ENCODE assay signal across 13 cellular contexts in genomic region chr9:35686222-35687203, GRCh38. TPM values are rescaled to one million over a fixed set of nuclear protein-coding genes. Genes with fewer than 3 reads are reported as not detected.
A peak's percentile ranks its signal among the peaks of the same experiment; 100 is the strongest.
DNase-seq lines count a peak whose midpoint lies in the region; ATAC-seq, FAIRE-seq and TF ChIP-seq lines count a peak whose summit lies in the region.
"Had no signal": no experiment of that assay in that cellular context is flagged by ENCODE, and none has a peak within 500 bp of the region (broad histone marks: within the 10 kb centered on the region; RNA-seq: fewer than 3 reads in every experiment).

No MANE protein-coding gene starts in this region.

- peaks cover 38% of the 10 kb centered on the region for H3K4me1 Mint-ChIP-seq in neural crest cell
- peaks cover 9% of the 10 kb centered on the region for H3K4me1 Mint-ChIP-seq in CD14-positive monocyte

- no peak for TF ChIP-seq POLR2A in endothelial cell of umbilical vein (IDR thresholded peaks at IDR 0.05; ENCODE audit: low read depth, low read length)

- no peak for ATAC-seq in HG03460 (IDR thresholded peaks at IDR 0.05; ENCODE audit: unreplicated experiment)
- ATAC-seq: PC-3 had no signal

- POLR2A ChIA-PET in AG04449 (lab: Yijun Ruan, JAX) (interaction anchor here (0.7 to 15.8 kb wide), 11 partner anchors 8 to 87 kb away, joined by 3 to 325 read pairs (median 5); partner anchors contain the start of genes ARHGEF39, CA9, CCDC107 and CREB3), OCI-LY7 (lab: Charles Lee) (interaction anchor here (0.6 to 2.0 kb wide), 11 partner anchors 9 to 74 kb away, joined by 3 to 7 read pairs (median 4); partner anchors contain the start of genes ARHGEF39, CCDC107 and RMRP), endothelial cell of umbilical vein (lab: Charles Lee) (no interaction called here)

- H3K27me3 Mint-ChIP-seq in neural crest cell (ENCODE audit: low read depth): no peaks in the 10 kb centered on the region
- H3K27me3 Mint-ChIP-seq in CD14-positive monocyte (ENCODE audit: low read depth in 3 of 3): peaks cover 4 to 22% (median 6%) of the 10 kb centered on the region in 3 donors

- peak overlapping the region; percentile 89 for H2AFZ ChIP-seq in OCI-LY7 (ENCODE audit: low read length)
- H2AFZ ChIP-seq in endothelial cell of umbilical vein (ENCODE audit: low read depth, low read length): no peak overlapping the region

- BruUV-seq in OCI-LY7 (replicated peaks; lab: Mats Ljungman, UMichigan) (no TSS peak), endothelial cell of umbilical vein (replicated peaks; lab: Mats Ljungman, UMichigan) (no TSS peak)

- no peak for DNase-seq in AG04449 (ENCODE audit: low read depth, low spot score)
- peak; percentile 80 for DNase-seq in OCI-LY7 (ENCODE audit: low spot score)
- DNase-seq in endothelial cell of umbilical vein (ENCODE audit: low read depth, low spot score): no peak
- no peak for DNase-seq in neural crest cell (ENCODE audit: low read depth, low spot score)
- DNase-seq in CD14-positive monocyte (ENCODE audit: low spot score): no peak
- DNase-seq in iPS-NIHi11 (ENCODE audit: low spot score): no peak
- DNase-seq in mesenteric fat pad (ENCODE audit: low spot score): no peak
- DNase-seq: activated CD4-positive, alpha-beta T cell treated with anti-CD3 and anti-CD28 coated beads, Interleukin-2, amount 50 U/mL, for 1 hour; central memory CD4-positive, alpha-beta T cell; PC-3 had no signal

- FAIRE-seq in endothelial cell of umbilical vein (lab: Jason Lieb, UNC): peak; percentile 33

- H3K4me3 ChIP-seq in AG04449 (ENCODE audit: low read depth, low read length) (peak overlapping the region; percentile 97), OCI-LY7 (ENCODE audit: low read depth, low read length, poor library complexity, severe bottlenecking) (peak overlapping the region; percentile 18), endothelial cell of umbilical vein (replicated peaks in 1 of 3; ENCODE audit: insufficient read depth in 1 of 3, low read depth in 1 of 3, low read length in 3 of 3) (no peak overlapping the region)

- TF ChIP-seq CTCF in AG04449 (IDR thresholded peaks at IDR 0.05; ENCODE audit: insufficient read depth, low read length, missing control alignments): no peak
- TF ChIP-seq CTCF in OCI-LY7 (conservative IDR thresholded peaks at IDR 0.05; ENCODE audit: low read length): no peak
- no peak for TF ChIP-seq CTCF in endothelial cell of umbilical vein (IDR thresholded peaks at IDR 0.05; ENCODE audit: extremely low read depth in 1 of 2, insufficient read depth in 1 of 2, low read depth in 1 of 2, low read length in 2 of 2)
- TF ChIP-seq CTCF in neural crest cell (conservative IDR thresholded peaks at IDR 0.05): no peak
- TF ChIP-seq CTCF in CD14-positive monocyte (IDR thresholded peaks at IDR 0.05): no peak

- no peaks in the 10 kb centered on the region for H3K9me3 ChIP-seq in OCI-LY7 (ENCODE audit: low read length)
- H3K9me3 ChIP-seq in endothelial cell of umbilical vein (replicated peaks; ENCODE audit: control insufficient read depth, insufficient read depth, low read length): no peaks in the 10 kb centered on the region

- H3K27ac Mint-ChIP-seq in neural crest cell (ENCODE audit: unreplicated experiment): no peak overlapping the region
- H3K27ac Mint-ChIP-seq in CD14-positive monocyte: no peak overlapping the region
- H3K27ac Mint-ChIP-seq: progenitor cell of endocrine pancreas had no signal

- no peaks in the 10 kb centered on the region for H3K27me3 ChIP-seq in endothelial cell of umbilical vein (ENCODE audit: control insufficient read depth in 2 of 2, insufficient read depth in 2 of 2, low read length in 2 of 2)

- dilution Hi-C loops in endothelial cell of umbilical vein (cut with MboI; ENCODE audit: extremely low pct_ligation_motif_present, low sequenced_read_pairs): no loop called here

- peak overlapping the region; percentile 87 for H3K4me3 Mint-ChIP-seq in neural crest cell
- no peak overlapping the region for H3K4me3 Mint-ChIP-seq in CD14-positive monocyte

- intact Hi-C loops in OCI-LY7 (cut with micrococcal nuclease; ENCODE audit: unreplicated experiment): no loop called here
- intact Hi-C loops in endothelial cell of umbilical vein (cut with micrococcal nuclease): no loop called here
- intact Hi-C loops in CD14-positive monocyte (cut with micrococcal nuclease): no loop called here

- H4K20me1 ChIP-seq in OCI-LY7 (ENCODE audit: insufficient read depth, low read length) (no peaks in the 10 kb centered on the region), endothelial cell of umbilical vein (replicated peaks; ENCODE audit: control insufficient read depth, extremely low read depth, insufficient read depth, low read length) (no peaks in the 10 kb centered on the region)

- H3K36me3 Mint-ChIP-seq in neural crest cell (ENCODE audit: low read depth) (peaks cover 9% of the 10 kb centered on the region), CD14-positive monocyte (no peaks in the 10 kb centered on the region)

- peaks cover 58% of the 10 kb centered on the region for H3K4me1 ChIP-seq in OCI-LY7 (ENCODE audit: insufficient read depth, low read length, poor library complexity, severe bottlenecking)
- H3K4me1 ChIP-seq in endothelial cell of umbilical vein (ENCODE audit: control insufficient read depth, extremely low read depth, insufficient read depth, low read length): peaks cover 28% of the 10 kb centered on the region

- peak overlapping the region; percentile 65 for H3K27ac ChIP-seq in OCI-LY7 (ENCODE audit: low read depth, low read length, poor library complexity, severe bottlenecking)
- H3K27ac ChIP-seq in endothelial cell of umbilical vein (ENCODE audit: insufficient read depth, low read depth, low read length): no peak overlapping the region
- H3K27ac ChIP-seq: C4-2B had no signal

- no peaks in the 10 kb centered on the region for H3K9me1 ChIP-seq in endothelial cell of umbilical vein (replicated peaks; ENCODE audit: control insufficient read depth, extremely low read depth, insufficient read depth, low read length)

- CTCF ChIA-PET in AG04449 (lab: Yijun Ruan, JAX) (interaction anchor here (1.0 to 34.3 kb wide), 6 partner anchors 11 to 31 kb away, joined by 4 to 816 read pairs (median 30); partner anchors contain the start of genes ARHGEF39, CCDC107, CREB3 and RMRP), OCI-LY7 (lab: Charles Lee; ENCODE audit: unreplicated experiment) (interaction anchor here (0.6 to 0.7 kb wide), 2 partner anchors 24 to 41 kb away, joined by 4 to 5 read pairs; no protein-coding TSS in a partner anchor), endothelial cell of umbilical vein (lab: Charles Lee) (interaction anchor here (1.1 to 13.5 kb wide), 3 partner anchors 8 to 25 kb away, joined by 3 to 227 read pairs (median 26); partner anchors contain the start of genes ARHGEF39, CCDC107 and RMRP)

- H3K9me2 ChIP-seq in OCI-LY7 (ENCODE audit: insufficient read depth, low read length): no peaks in the 10 kb centered on the region

- H3K79me2 ChIP-seq in OCI-LY7 (ENCODE audit: insufficient read depth, low read depth, low read length): no peaks in the 10 kb centered on the region
- H3K79me2 ChIP-seq in endothelial cell of umbilical vein (ENCODE audit: control insufficient read depth, insufficient read depth, low read length): peaks cover 36% of the 10 kb centered on the region

- H3K36me3 ChIP-seq in OCI-LY7 (ENCODE audit: insufficient read depth, low read length): no peaks in the 10 kb centered on the region
- peaks cover 8 to 26% of the 10 kb centered on the region in 2 experiments for H3K36me3 ChIP-seq in endothelial cell of umbilical vein (ENCODE audit: control insufficient read depth in 2 of 2, extremely low read depth in 1 of 2, insufficient read depth in 2 of 2, low read length in 2 of 2)

- no peak overlapping the region for H3K9ac ChIP-seq in endothelial cell of umbilical vein (replicated peaks; ENCODE audit: extremely low read depth, insufficient read depth, low read length)

- H3K9me3 Mint-ChIP-seq in neural crest cell (no peaks in the 10 kb centered on the region), CD14-positive monocyte (peaks cover 0 to 3% (median 0%) of the 10 kb centered on the region in 7 donors)

- H3K4me2 ChIP-seq in OCI-LY7 (ENCODE audit: low read length) (peak overlapping the region; percentile 60), endothelial cell of umbilical vein (ENCODE audit: insufficient read depth, low read length) (no peak overlapping the region)

RNA-seq across cellular contexts. Expression of gene TPM2, which starts 3.2 kb away (rescaled TPM):
- 0.44 TPM in 1 of 2 replicates, not detected in the other for total RNA-seq in OCI-LY7 (2014; rRNA removed; shearing (Covaris generic))
- total RNA-seq in OCI-LY7 (2022) (2.5 and 3.8 TPM in 2 replicates), endothelial cell of umbilical vein (257 and 279 TPM in 2 replicates), neural crest cell (159 and 168 TPM in 2 replicates), mesenteric fat pad (244 TPM)
- polyA plus RNA-seq in endothelial cell of umbilical vein (103 and 144 TPM in 2 replicates), CD14-positive monocyte (not detected)
- polyA plus RNA-seq in endothelial cell of umbilical vein (2011; cell fraction: cytosol; rRNA removed): 218 and 224 TPM in 2 replicates
- 411 and 541 TPM in 2 replicates for polyA plus RNA-seq in endothelial cell of umbilical vein (2011; cell fraction: nucleus; rRNA removed)
- 291 and 315 TPM in 2 replicates for polyA plus RNA-seq in endothelial cell of umbilical vein (2012)
- 46.5 and 50.0 TPM in 2 replicates for polyA minus RNA-seq in endothelial cell of umbilical vein
- polyA minus RNA-seq in endothelial cell of umbilical vein (2011; cell fraction: cytosol; rRNA and poly(A)+ RNA removed): 104 TPM
- polyA minus RNA-seq in endothelial cell of umbilical vein (2011; cell fraction: nucleus; rRNA and poly(A)+ RNA removed): 33.1 and 61.4 TPM in 2 replicates

RNA-seq across cellular contexts. Expression of gene CA9, which starts 12.8 kb away (rescaled TPM):
- 0.10 and 0.16 TPM in 2 replicates for total RNA-seq in OCI-LY7 (2014; rRNA removed; shearing (Covaris generic))
- total RNA-seq in OCI-LY7 (2022) (not detected in 2 replicates), endothelial cell of umbilical vein (0.42 TPM in 1 of 2 replicates, not detected in the other), neural crest cell (0.45 and 0.63 TPM in 2 replicates), mesenteric fat pad (not detected)
- polyA plus RNA-seq in endothelial cell of umbilical vein (0.18 and 0.21 TPM in 2 replicates), CD14-positive monocyte (not detected)
- 0.08 and 0.25 TPM in 2 replicates for polyA plus RNA-seq in endothelial cell of umbilical vein (2011; cell fraction: cytosol; rRNA removed)
- not detected in 2 replicates for polyA plus RNA-seq in endothelial cell of umbilical vein (2011; cell fraction: nucleus; rRNA removed)
- polyA plus RNA-seq in endothelial cell of umbilical vein (2012): 0.41 TPM in 1 of 2 replicates, not detected in the other
- polyA minus RNA-seq in endothelial cell of umbilical vein: not detected in 2 replicates
- polyA minus RNA-seq in endothelial cell of umbilical vein (2011; cell fraction: cytosol; rRNA and poly(A)+ RNA removed): 20.0 TPM
- 1.2 TPM in 1 of 2 replicates, not detected in the other for polyA minus RNA-seq in endothelial cell of umbilical vein (2011; cell fraction: nucleus; rRNA and poly(A)+ RNA removed)

RNA-seq across cellular contexts. Expression of gene ARHGEF39, which starts 21.5 kb away (rescaled TPM):
- 22.7 and 30.8 TPM in 2 replicates for total RNA-seq in OCI-LY7 (2014; rRNA removed; shearing (Covaris generic))
- total RNA-seq in OCI-LY7 (2022): 48.1 and 53.6 TPM in 2 replicates
- 4.6 and 6.5 TPM in 2 replicates for total RNA-seq in endothelial cell of umbilical vein
- polyA plus RNA-seq in endothelial cell of umbilical vein: 4.0 and 4.7 TPM in 2 replicates
- 3.4 and 4.2 TPM in 2 replicates for polyA plus RNA-seq in endothelial cell of umbilical vein (2011; cell fraction: cytosol; rRNA removed)
- 9.2 and 12.3 TPM in 2 replicates for polyA plus RNA-seq in endothelial cell of umbilical vein (2011; cell fraction: nucleus; rRNA removed)
- polyA plus RNA-seq in endothelial cell of umbilical vein (2012): 1.7 and 2.4 TPM in 2 replicates
- 3.1 and 6.5 TPM in 2 replicates for polyA minus RNA-seq in endothelial cell of umbilical vein
- polyA minus RNA-seq in endothelial cell of umbilical vein (2011; cell fraction: cytosol; rRNA and poly(A)+ RNA removed): 16.6 TPM
- 1.6 and 5.5 TPM in 2 replicates for polyA minus RNA-seq in endothelial cell of umbilical vein (2011; cell fraction: nucleus; rRNA and poly(A)+ RNA removed)
- total RNA-seq in neural crest cell: 27.2 and 28.0 TPM in 2 replicates
- polyA plus RNA-seq in CD14-positive monocyte: under 1 TPM; 0.13 to 0.42 TPM
- total RNA-seq in mesenteric fat pad: 0.58 TPM

RNA-seq across cellular contexts. Expression of gene CCDC107, which starts 28.4 kb away (rescaled TPM):
- 16.5 and 20.3 TPM in 2 replicates for total RNA-seq in OCI-LY7 (2014; rRNA removed; shearing (Covaris generic))
- total RNA-seq in OCI-LY7 (2022) (10.0 and 11.4 TPM in 2 replicates), endothelial cell of umbilical vein (13.2 and 15.2 TPM in 2 replicates), neural crest cell (15.4 and 17.2 TPM in 2 replicates), mesenteric fat pad (103 TPM)
- polyA plus RNA-seq in endothelial cell of umbilical vein (16.0 and 18.8 TPM in 2 replicates), CD14-positive monocyte (10 to 100 TPM; 23.2 to 32.6 TPM)
- 12.8 and 15.4 TPM in 2 replicates for polyA plus RNA-seq in endothelial cell of umbilical vein (2011; cell fraction: cytosol; rRNA removed)
- 9.4 and 10.7 TPM in 2 replicates for polyA plus RNA-seq in endothelial cell of umbilical vein (2011; cell fraction: nucleus; rRNA removed)
- 8.7 and 13.2 TPM in 2 replicates for polyA plus RNA-seq in endothelial cell of umbilical vein (2012)
- polyA minus RNA-seq in endothelial cell of umbilical vein: 4.0 and 9.7 TPM in 2 replicates
- 2.4 TPM for polyA minus RNA-seq in endothelial cell of umbilical vein (2011; cell fraction: cytosol; rRNA and poly(A)+ RNA removed)
- 1.6 TPM in 2 replicates for polyA minus RNA-seq in endothelial cell of umbilical vein (2011; cell fraction: nucleus; rRNA and poly(A)+ RNA removed)

RNA-seq across cellular contexts. Expression of gene RMRP, which starts 28.7 kb away (rescaled TPM):
- 21,739 and 26,575 TPM in 2 replicates for total RNA-seq in OCI-LY7 (2014; rRNA removed; shearing (Covaris generic))
- total RNA-seq in OCI-LY7 (2022) (4,033 and 12,624 TPM in 2 replicates), endothelial cell of umbilical vein (19,118 and 22,385 TPM in 2 replicates), neural crest cell (14,026 and 17,379 TPM in 2 replicates), mesenteric fat pad (19,106 TPM)
- polyA plus RNA-seq in endothelial cell of umbilical vein (359 TPM in 1 of 2 replicates, not detected in the other), CD14-positive monocyte (10 to 100 TPM in 1 of 2 donors, not detected in 1; 13.3 TPM)
- polyA plus RNA-seq in endothelial cell of umbilical vein (2011; cell fraction: cytosol; rRNA removed): 152 and 264 TPM in 2 replicates
- polyA plus RNA-seq in endothelial cell of umbilical vein (2011; cell fraction: nucleus; rRNA removed): 1,888 and 3,095 TPM in 2 replicates
- polyA plus RNA-seq in endothelial cell of umbilical vein (2012): 57.2 and 135 TPM in 2 replicates
- polyA minus RNA-seq in endothelial cell of umbilical vein: 10,166 and 11,461 TPM in 2 replicates
- 76,809 TPM for polyA minus RNA-seq in endothelial cell of umbilical vein (2011; cell fraction: cytosol; rRNA and poly(A)+ RNA removed)
- 37,020 and 87,219 TPM in 2 replicates for polyA minus RNA-seq in endothelial cell of umbilical vein (2011; cell fraction: nucleus; rRNA and poly(A)+ RNA removed)

Comparison
In these comparisons a context has a peak if more than half of its experiments do, and no peak if none do; other contexts are left out.
1. H3K4me3 ChIP-seq: peak in AG04449 (single experiment) and OCI-LY7 (single experiment); none in endothelial cell of umbilical vein (0 of 3).
2. RNA of gene TPM2, which starts 3.2 kb away (total RNA-seq): 257 to 279 TPM in endothelial cell of umbilical vein, 244 TPM in mesenteric fat pad (single experiment) and 159 to 168 TPM in neural crest cell; 0.44 to 3.8 TPM in OCI-LY7; every median in the first group is over 10 times any median in the second.